ENCODE assay signal across 18 cellular contexts in the genomic region with DNA sequence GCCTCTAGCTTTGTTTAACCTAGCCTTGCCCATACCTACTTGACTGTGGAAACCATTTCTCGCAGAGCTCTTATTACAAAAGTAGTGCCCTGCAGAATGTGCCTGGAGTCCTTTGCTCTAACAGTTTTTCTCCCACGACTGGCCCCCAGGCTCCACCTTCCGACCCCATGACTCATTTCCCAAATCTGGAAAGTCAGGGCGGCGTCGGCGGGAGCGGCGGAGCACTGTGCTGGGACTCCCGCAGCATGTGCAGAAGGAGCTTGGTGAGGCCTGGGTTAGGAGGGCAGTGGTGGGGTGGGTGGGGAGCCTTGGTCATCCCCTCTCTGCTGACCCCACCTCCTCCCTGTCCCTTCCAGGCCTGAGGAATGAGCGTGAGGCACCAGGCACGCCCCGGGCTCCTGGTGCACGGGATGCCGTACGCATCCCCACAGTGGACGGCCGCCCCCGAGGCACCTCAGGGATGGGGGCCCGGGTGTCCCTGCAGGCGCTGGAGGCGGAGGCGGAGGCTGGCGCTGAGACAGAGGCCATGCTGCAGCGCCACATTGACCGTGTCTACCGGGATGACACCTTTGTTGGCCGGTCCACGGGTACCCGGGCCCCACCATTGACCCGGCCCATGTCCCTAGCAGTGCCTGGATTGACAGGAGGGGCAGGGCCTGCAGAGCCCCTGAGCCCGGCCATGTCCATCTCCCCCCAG. TPM values are rescaled to one million over a fixed set of nuclear protein-coding genes. Genes with fewer than 3 reads are reported as not detected.
A peak's percentile ranks its signal among the peaks of the same experiment; 100 is the strongest.
DNase-seq lines count a peak whose midpoint lies in the region; ATAC-seq and TF ChIP-seq lines count a peak whose summit lies in the region.
"Had no signal": no experiment of that assay in that cellular context is flagged by ENCODE, and none has a peak within 500 bp of the region (broad histone marks: within the 10 kb centered on the region; RNA-seq: fewer than 3 reads in every experiment).

No MANE protein-coding gene starts in this region.

- DNase-seq in EL, result peak; percentile 79
- DNase-seq in M059J (ENCODE audit: low read depth), result peak; percentile 73
- DNase-seq in chondrocyte (ENCODE audit: low spot score), result peak; percentile 86
- DNase-seq in nephron progenitor cell, result no peak
- no peak for DNase-seq in dorsolateral prefrontal cortex
- no peak for DNase-seq in activated CD4-positive, alpha-beta T cell treated with anti-CD3 and anti-CD28 coated beads for 36 hours
- DNase-seq: activated CD4-positive, alpha-beta T cell treated with anti-CD3 and anti-CD28 coated beads, Interleukin-2, amount 50 U/mL, for 48 hours; activated naive CD4-positive, alpha-beta T cell treated with anti-CD3 and anti-CD28 coated beads, Interleukin-2, amount 50 U/mL, for 16 hours; CD4-positive, alpha-beta memory T cell; gastrocnemius medialis; kidney glomerular epithelial cell; naive thymus-derived CD8-positive, alpha-beta T cell; NCI-H2081; sigmoid colon had no signal

- TF ChIP-seq CTCF in chondrocyte (IDR thresholded peaks at IDR 0.05), result no peak
- TF ChIP-seq CTCF in nephron progenitor cell (IDR thresholded peaks at IDR 0.05), result no peak
- TF ChIP-seq CTCF in dorsolateral prefrontal cortex (IDR thresholded peaks at IDR 0.05 in 54 of 56, conservative IDR thresholded peaks at IDR 0.05 in 2 of 56; ENCODE audit: low read depth in 1 of 56, partially characterized antibody in 56 of 56), result no peak

- intact Hi-C loops in dorsolateral prefrontal cortex (cut with DNase I), result loop anchor here in 1 of 2 donors (5.0 to 10.0 kb wide), 4 partner anchors 57 to 367 kb away; no protein-coding TSS in a partner anchor
- intact Hi-C loops in activated CD4-positive, alpha-beta T cell treated with anti-CD3 and anti-CD28 coated beads for 36 hours (cut with DNase I, micrococcal nuclease), result loop anchor here in 1 of 2 experiments (5.0 kb wide), 1 partner anchor 103 kb away; the partner anchor contains the start of gene FNDC5

- no peaks in the 10 kb centered on the region for H3K27me3 ChIP-seq in dorsolateral prefrontal cortex
- H3K27me3 ChIP-seq: gastrocnemius medialis, sigmoid colon, suprapubic skin had no signal

- H3K4me3 Mint-ChIP-seq in chondrocyte (ENCODE audit: unreplicated experiment) (no peak overlapping the region), nephron progenitor cell (peak overlapping the region; percentile 36)
- H3K4me3 Mint-ChIP-seq in activated CD4-positive, alpha-beta T cell treated with anti-CD3 and anti-CD28 coated beads for 36 hours, result no peak overlapping the region
- H3K4me3 Mint-ChIP-seq: CD4-positive, alpha-beta memory T cell; naive thymus-derived CD8-positive, alpha-beta T cell; T-helper 1 cell treated with Interleukin-12 subunit alpha and Interleukin-12 subunit beta and Interleukin-4 antibody, amounts not matched to agents 30 μg/mL and 1 μg/mL, for 36 hours had no signal

- POLR2A ChIA-PET in activated CD4-positive, alpha-beta T cell treated with anti-CD3 and anti-CD28 coated beads for 36 hours (lab: Charles Lee), result interaction anchor here (0.7 to 0.8 kb wide), 2 partner anchors 25 to 29 kb away, joined by 3 to 11 read pairs; no protein-coding TSS in a partner anchor

- peak overlapping the region in 11 of 59 donors; percentile 3 to 53 (median 21) for H3K27ac ChIP-seq in dorsolateral prefrontal cortex
- H3K27ac ChIP-seq: gastrocnemius medialis, sigmoid colon, suprapubic skin had no signal

- CTCF ChIA-PET in activated CD4-positive, alpha-beta T cell treated with anti-CD3 and anti-CD28 coated beads for 36 hours (lab: Charles Lee), result interaction anchor here (0.7 to 9.0 kb wide), 3 partner anchors 18 to 58 kb away, joined by 3 to 156 read pairs (median 3); no protein-coding TSS in a partner anchor

- H3K4me1 Mint-ChIP-seq in chondrocyte (ENCODE audit: low read depth) (peaks cover 50% of the 10 kb centered on the region), nephron progenitor cell (peaks cover 84% of the 10 kb centered on the region)
- H3K4me1 Mint-ChIP-seq in activated CD4-positive, alpha-beta T cell treated with anti-CD3 and anti-CD28 coated beads for 36 hours, result peaks cover 10% of the 10 kb centered on the region

- H3K27me3 Mint-ChIP-seq in chondrocyte (ENCODE audit: low read depth) (no peaks in the 10 kb centered on the region), nephron progenitor cell (ENCODE audit: low read depth, poor library complexity) (no peaks in the 10 kb centered on the region)
- H3K27me3 Mint-ChIP-seq in activated CD4-positive, alpha-beta T cell treated with anti-CD3 and anti-CD28 coated beads for 36 hours, result no peaks in the 10 kb centered on the region
- H3K27me3 Mint-ChIP-seq: CD4-positive, alpha-beta memory T cell; naive thymus-derived CD8-positive, alpha-beta T cell had no signal

- no peak for ATAC-seq in GM21717 (IDR thresholded peaks at IDR 0.05; ENCODE audit: unreplicated experiment)
- ATAC-seq in GM21528 (IDR thresholded peaks at IDR 0.05; ENCODE audit: low FRiP score, unreplicated experiment), result no peak
- no peak for ATAC-seq in activated CD4-positive, alpha-beta T cell treated with anti-CD3 and anti-CD28 coated beads for 36 hours
- ATAC-seq: gastrocnemius medialis; naive thymus-derived CD8-positive, alpha-beta T cell had no signal

- peak overlapping the region; percentile 91 for H3K27ac Mint-ChIP-seq in chondrocyte (ENCODE audit: unreplicated experiment)
- peak overlapping the region; percentile 64 for H3K27ac Mint-ChIP-seq in nephron progenitor cell
- H3K27ac Mint-ChIP-seq in activated CD4-positive, alpha-beta T cell treated with anti-CD3 and anti-CD28 coated beads for 36 hours, result no peak overlapping the region
- H3K27ac Mint-ChIP-seq: CD4-positive, alpha-beta memory T cell; naive thymus-derived CD8-positive, alpha-beta T cell; T-helper 1 cell treated with Interleukin-12 subunit alpha and Interleukin-12 subunit beta and Interleukin-4 antibody, amounts not matched to agents 30 μg/mL and 1 μg/mL, for 36 hours had no signal

- H3K4me3 ChIP-seq in dorsolateral prefrontal cortex, result no peak overlapping the region
- H3K4me3 ChIP-seq: gastrocnemius medialis, sigmoid colon, suprapubic skin had no signal

- H3K9me3 Mint-ChIP-seq in chondrocyte (ENCODE audit: low read depth), result no peaks in the 10 kb centered on the region
- no peaks in the 10 kb centered on the region for H3K9me3 Mint-ChIP-seq in nephron progenitor cell
- no peaks in the 10 kb centered on the region for H3K9me3 Mint-ChIP-seq in activated CD4-positive, alpha-beta T cell treated with anti-CD3 and anti-CD28 coated beads for 36 hours (ENCODE audit: low read depth)
- H3K9me3 Mint-ChIP-seq: CD4-positive, alpha-beta memory T cell; naive thymus-derived CD8-positive, alpha-beta T cell; T-helper 1 cell treated with Interleukin-12 subunit alpha and Interleukin-12 subunit beta and Interleukin-4 antibody, amounts not matched to agents 30 μg/mL and 1 μg/mL, for 36 hours had no signal

- peaks cover 6% of the 10 kb centered on the region for H3K36me3 Mint-ChIP-seq in chondrocyte (ENCODE audit: low read depth)
- H3K36me3 Mint-ChIP-seq in nephron progenitor cell (ENCODE audit: low read depth), result peaks cover 28% of the 10 kb centered on the region
- peaks cover 11% of the 10 kb centered on the region for H3K36me3 Mint-ChIP-seq in activated CD4-positive, alpha-beta T cell treated with anti-CD3 and anti-CD28 coated beads for 36 hours (ENCODE audit: low read depth)
- H3K36me3 Mint-ChIP-seq: naive thymus-derived CD8-positive, alpha-beta T cell had no signal

RNA-seq across cellular contexts. Expression of gene YARS1, which starts 47.5 kb away (rescaled TPM):
- 83.6 and 87.2 TPM in 2 replicates for total RNA-seq in M059J (2014; rRNA removed; shearing (Covaris generic))
- total RNA-seq in chondrocyte (52.2 to 160 TPM (median 147 TPM) in 3 replicates), dorsolateral prefrontal cortex (100 to 1,000 TPM in 107 of 120 experiments, 10 to 100 TPM in 13; 66.2 to 170 (median 126) TPM)
- 100 to 1,000 TPM; 259 to 309 TPM for total RNA-seq in activated CD4-positive, alpha-beta T cell treated with anti-CD3 and anti-CD28 coated beads for 36 hours

RNA-seq across cellular contexts. Expression of gene S100PBP, which starts 47.8 kb away (rescaled TPM):
- 20.9 and 30.3 TPM in 2 replicates for total RNA-seq in M059J (2014; rRNA removed; shearing (Covaris generic))
- total RNA-seq in chondrocyte, result 39.6 to 55.8 TPM (median 40.5 TPM) in 3 replicates
- total RNA-seq in dorsolateral prefrontal cortex, result 10 to 100 TPM; 26.9 to 75.5 (median 43.2) TPM
- 10 to 100 TPM; 27.9 to 34.3 TPM for total RNA-seq in activated CD4-positive, alpha-beta T cell treated with anti-CD3 and anti-CD28 coated beads for 36 hours

Comparison
In these comparisons a context has a peak if more than half of its experiments do, and no peak if none do; other contexts are left out.
1. DNase-seq: peak in EL (single experiment), M059J (single experiment) and chondrocyte (single experiment); none in nephron progenitor cell (single experiment), dorsolateral prefrontal cortex (0 of 10) and activated CD4-positive, alpha-beta T cell treated with anti-CD3 and anti-CD28 coated beads for 36 hours (single experiment).